2 cellular contexts compared by ENCODE assay signal in the genomic region with DNA sequence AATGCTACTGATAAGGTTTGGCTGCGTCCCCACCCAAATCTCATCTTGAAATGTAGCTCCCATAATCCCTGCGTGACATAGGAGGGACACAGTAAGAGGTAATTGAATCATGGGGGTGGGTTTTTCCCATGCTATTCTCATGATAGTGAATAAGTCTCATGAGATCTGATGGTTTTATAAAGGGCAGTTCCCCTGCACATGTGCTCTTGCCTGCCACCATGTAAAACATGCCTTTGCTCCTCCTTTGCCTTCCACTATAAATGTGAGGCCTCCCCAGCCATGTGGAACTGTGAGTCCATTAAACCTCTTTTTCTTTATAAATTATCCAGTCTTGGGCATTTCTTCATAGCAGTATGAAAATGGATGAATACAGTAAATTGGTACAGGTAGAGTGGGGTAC. TPM values are rescaled to one million over a fixed set of nuclear protein-coding genes. Genes with fewer than 3 reads are reported as not detected.
"Had no signal": no experiment of that assay in that cellular context is flagged by ENCODE, and none has a peak within 500 bp of the region (broad histone marks: within the 10 kb centered on the region; RNA-seq: fewer than 3 reads in every experiment).

No MANE protein-coding gene starts in this region.

RNA-seq across cellular contexts. Expression of a gene that starts 20.2 kb away (rescaled TPM):
- total RNA-seq: HepG2 had no signal
- polyA plus RNA-seq: HepG2, IgD-negative memory B cell had no signal
